Comparison of ENCODE assay signal across 7 cellular contexts in genomic region chr7:73566431-73566830, GRCh38. TPM values are rescaled to one million over a fixed set of nuclear protein-coding genes. Genes with fewer than 3 reads are reported as not detected.
DNase-seq lines count a peak whose midpoint lies in the region; ATAC-seq lines count a peak whose summit lies in the region.
"Not testable (repeated sequence)": the region's sequence is repeated elsewhere in the genome, so short reads cannot be mapped to it uniquely, and the experiment has no call there.
"Had no signal": no experiment of that assay in that cellular context is flagged by ENCODE, and none has a peak within 500 bp of the region (broad histone marks: within the 10 kb centered on the region; RNA-seq: fewer than 3 reads in every experiment).

No MANE protein-coding gene starts in this region.

- H3K36me3 ChIP-seq in effector memory CD4-positive, alpha-beta T cell (ENCODE audit: control insufficient read depth, insufficient read depth, low read length), result peaks cover 28% of the 10 kb centered on the region
- H3K36me3 ChIP-seq in naive thymus-derived CD4-positive, alpha-beta T cell (ENCODE audit: control insufficient read depth in 2 of 3, insufficient read depth in 3 of 3, low read length in 3 of 3), result peaks cover 6 to 23% (median 7%) of the 10 kb centered on the region in 3 experiments
- H3K36me3 ChIP-seq in subcutaneous abdominal adipose tissue (ENCODE audit: control insufficient read depth in 5 of 5, insufficient read depth in 5 of 5, low read length in 5 of 5), result peaks cover 7 to 28% (median 23%) of the 10 kb centered on the region in 5 donors

- H3K27ac Mint-ChIP-seq in activated T-helper 1 cell treated with anti-CD3 and anti-CD28 coated beads, Interleukin-12 subunit alpha, Interleukin-12 subunit beta, Interleukin-2, Interleukin-4 antibody, amounts not matched to agents 30 ng/mL and 10 ng/mL and 1 ng/mL, durations not matched to agents 14 hours and 24 hours and 36 hours, result not testable (repeated sequence)
- peak overlapping the region; percentile 25 to 92 (median 77) for H3K27ac Mint-ChIP-seq in naive thymus-derived CD4-positive, alpha-beta T cell

- not testable (repeated sequence) for H3K9me3 ChIP-seq in effector memory CD4-positive, alpha-beta T cell (ENCODE audit: control insufficient read depth, low read length); naive thymus-derived CD4-positive, alpha-beta T cell (ENCODE audit: control insufficient read depth in 2 of 3, low read length in 3 of 3); subcutaneous abdominal adipose tissue (ENCODE audit: control insufficient read depth in 5 of 5, low read length in 5 of 5)

- intact Hi-C loops in activated T-helper 1 cell treated with anti-CD3 and anti-CD28 coated beads, Interleukin-12 subunit alpha, Interleukin-12 subunit beta, Interleukin-2, Interleukin-4 antibody, amounts not matched to agents 30 ng/mL and 10 ng/mL and 1 ng/mL, durations not matched to agents 14 hours and 24 hours and 36 hours (cut with micrococcal nuclease); naive thymus-derived CD4-positive, alpha-beta T cell (cut with micrococcal nuclease): not testable (repeated sequence)

- H3K4me1 Mint-ChIP-seq in activated T-helper 1 cell treated with anti-CD3 and anti-CD28 coated beads, Interleukin-12 subunit alpha, Interleukin-12 subunit beta, Interleukin-2, Interleukin-4 antibody, amounts not matched to agents 30 ng/mL and 10 ng/mL and 1 ng/mL, durations not matched to agents 14 hours and 24 hours and 36 hours (ENCODE audit: low read depth), result peaks cover 40% of the 10 kb centered on the region
- H3K4me1 Mint-ChIP-seq in naive thymus-derived CD4-positive, alpha-beta T cell, result peaks cover 12 to 44% (median 33%) of the 10 kb centered on the region in 7 donors

- peak overlapping the region in 2 of 5 donors; percentile 40 to 68 for H3K9ac ChIP-seq in subcutaneous abdominal adipose tissue (ENCODE audit: low read length in 5 of 5)

- peaks cover 19% of the 10 kb centered on the region for H3K36me3 Mint-ChIP-seq in activated T-helper 1 cell treated with anti-CD3 and anti-CD28 coated beads, Interleukin-12 subunit alpha, Interleukin-12 subunit beta, Interleukin-2, Interleukin-4 antibody, amounts not matched to agents 30 ng/mL and 10 ng/mL and 1 ng/mL, durations not matched to agents 14 hours and 24 hours and 36 hours (ENCODE audit: low read depth)
- peaks cover 0 to 19% (median 5%) of the 10 kb centered on the region in 5 donors for H3K36me3 Mint-ChIP-seq in naive thymus-derived CD4-positive, alpha-beta T cell

- CTCF ChIA-PET in naive thymus-derived CD4-positive, alpha-beta T cell (lab: Charles Lee), result interaction anchor here (0.6 to 0.7 kb wide), 3 partner anchors 37 to 70 kb away, joined by 3 read pairs; no protein-coding TSS in a partner anchor

- POLR2A ChIA-PET in naive thymus-derived CD4-positive, alpha-beta T cell (lab: Charles Lee), result interaction anchor here (0.6 to 2.3 kb wide), 6 partner anchors 10 to 45 kb away, joined by 3 to 22 read pairs (median 6); partner anchors contain the start of genes BAZ1B, BCL7B and TBL2

- DNase-seq in DMS53 (lab: John Stamatoyannopoulos, UW), result peak; percentile 31
- DNase-seq in activated T-helper 1 cell treated with anti-CD3 and anti-CD28 coated beads, Interleukin-12 subunit alpha, Interleukin-12 subunit beta, Interleukin-2, Interleukin-4 antibody, amounts not matched to agents 30 ng/mL and 10 ng/mL and 1 ng/mL, durations not matched to agents 14 hours and 24 hours and 36 hours (ENCODE audit: low spot score); effector memory CD4-positive, alpha-beta T cell; naive thymus-derived CD4-positive, alpha-beta T cell: not testable (repeated sequence)

- peak overlapping the region; percentile 31 for H3K4me3 Mint-ChIP-seq in activated T-helper 1 cell treated with anti-CD3 and anti-CD28 coated beads, Interleukin-12 subunit alpha, Interleukin-12 subunit beta, Interleukin-2, Interleukin-4 antibody, amounts not matched to agents 30 ng/mL and 10 ng/mL and 1 ng/mL, durations not matched to agents 14 hours and 24 hours and 36 hours
- peak overlapping the region; percentile 70 to 88 (median 81) for H3K4me3 Mint-ChIP-seq in naive thymus-derived CD4-positive, alpha-beta T cell

- not testable (repeated sequence) for H3K4me1 ChIP-seq in effector memory CD4-positive, alpha-beta T cell (ENCODE audit: control insufficient read depth, insufficient read depth, low read length, poor library complexity, severe bottlenecking)
- peaks cover 7 to 18% of the 10 kb centered on the region in 2 donors for H3K4me1 ChIP-seq in naive thymus-derived CD4-positive, alpha-beta T cell (ENCODE audit: control insufficient read depth in 2 of 2, insufficient read depth in 2 of 2, low read length in 2 of 2)
- H3K4me1 ChIP-seq in subcutaneous abdominal adipose tissue (ENCODE audit: control insufficient read depth in 5 of 5, insufficient read depth in 5 of 5, low read length in 5 of 5), result peaks cover 0 to 15% (median 10%) of the 10 kb centered on the region in 5 donors

- H3K27ac ChIP-seq in effector memory CD4-positive, alpha-beta T cell (ENCODE audit: insufficient read depth, low read length, poor library complexity, severe bottlenecking); subcutaneous abdominal adipose tissue (ENCODE audit: low read depth, low read length): not testable (repeated sequence)
- H3K27ac ChIP-seq in naive thymus-derived CD4-positive, alpha-beta T cell (ENCODE audit: low read depth, low read length), result peak overlapping the region; percentile 48

- H3K27me3 Mint-ChIP-seq in activated T-helper 1 cell treated with anti-CD3 and anti-CD28 coated beads, Interleukin-12 subunit alpha, Interleukin-12 subunit beta, Interleukin-2, Interleukin-4 antibody, amounts not matched to agents 30 ng/mL and 10 ng/mL and 1 ng/mL, durations not matched to agents 14 hours and 24 hours and 36 hours (ENCODE audit: insufficient read depth); naive thymus-derived CD4-positive, alpha-beta T cell: not testable (repeated sequence)

- H3K9me3 Mint-ChIP-seq in activated T-helper 1 cell treated with anti-CD3 and anti-CD28 coated beads, Interleukin-12 subunit alpha, Interleukin-12 subunit beta, Interleukin-2, Interleukin-4 antibody, amounts not matched to agents 30 ng/mL and 10 ng/mL and 1 ng/mL, durations not matched to agents 14 hours and 24 hours and 36 hours; naive thymus-derived CD4-positive, alpha-beta T cell: not testable (repeated sequence)

- ATAC-seq in SK-N-SH treated with all-trans-retinoic acid at 6 μM for 48 hours, result peak; percentile 5; the same call in 2 of the 3 replicates
- ATAC-seq in naive thymus-derived CD4-positive, alpha-beta T cell, result peak; percentile 42

- H3K4me3 ChIP-seq in effector memory CD4-positive, alpha-beta T cell (ENCODE audit: insufficient read depth, low read depth, low read length, poor library complexity, severe bottlenecking), result peak overlapping the region; percentile 47
- peak overlapping the region; percentile 44 for H3K4me3 ChIP-seq in naive thymus-derived CD4-positive, alpha-beta T cell (ENCODE audit: low read length)
- peak overlapping the region in 4 of 5 donors; percentile 46 to 66 (median 62) for H3K4me3 ChIP-seq in subcutaneous abdominal adipose tissue (ENCODE audit: low read depth in 1 of 5, low read length in 5 of 5)

- not testable (repeated sequence) for H3K27me3 ChIP-seq in effector memory CD4-positive, alpha-beta T cell (replicated peaks; ENCODE audit: control insufficient read depth, insufficient read depth, low read length, poor library complexity, severe bottlenecking); naive thymus-derived CD4-positive, alpha-beta T cell (ENCODE audit: control insufficient read depth in 2 of 2, insufficient read depth in 2 of 2, low read length in 2 of 2); subcutaneous abdominal adipose tissue (ENCODE audit: control insufficient read depth in 5 of 5, insufficient read depth in 4 of 5, low read length in 5 of 5)

RNA-seq across cellular contexts. Expression of gene BCL7B, which starts 8.9 kb away (rescaled TPM):
- 80.6 and 86.0 TPM in 2 replicates for total RNA-seq in activated T-helper 1 cell treated with anti-CD3 and anti-CD28 coated beads, Interleukin-12 subunit alpha, Interleukin-12 subunit beta, Interleukin-2, Interleukin-4 antibody, amounts not matched to agents 30 ng/mL and 10 ng/mL and 1 ng/mL, durations not matched to agents 14 hours and 24 hours and 36 hours
- total RNA-seq in naive thymus-derived CD4-positive, alpha-beta T cell, result 100 to 1,000 TPM in 2 of 5 experiments, 10 to 100 TPM in 3; 57.3 to 118 (median 78.6) TPM
- 10 to 100 TPM; 80.5 to 89.1 TPM for polyA plus RNA-seq in naive thymus-derived CD4-positive, alpha-beta T cell

RNA-seq across cellular contexts. Expression of gene TBL2, which starts 11.9 kb away (rescaled TPM):
- total RNA-seq in activated T-helper 1 cell treated with anti-CD3 and anti-CD28 coated beads, Interleukin-12 subunit alpha, Interleukin-12 subunit beta, Interleukin-2, Interleukin-4 antibody, amounts not matched to agents 30 ng/mL and 10 ng/mL and 1 ng/mL, durations not matched to agents 14 hours and 24 hours and 36 hours, result 46.5 and 48.2 TPM in 2 replicates
- 10 to 100 TPM; 19.2 to 40.9 (median 32.8) TPM for total RNA-seq in naive thymus-derived CD4-positive, alpha-beta T cell
- polyA plus RNA-seq in naive thymus-derived CD4-positive, alpha-beta T cell, result 10 to 100 TPM; 21.3 to 29.0 TPM

RNA-seq across cellular contexts. Expression of gene BAZ1B, which starts 44.3 kb away (rescaled TPM):
- total RNA-seq in activated T-helper 1 cell treated with anti-CD3 and anti-CD28 coated beads, Interleukin-12 subunit alpha, Interleukin-12 subunit beta, Interleukin-2, Interleukin-4 antibody, amounts not matched to agents 30 ng/mL and 10 ng/mL and 1 ng/mL, durations not matched to agents 14 hours and 24 hours and 36 hours, result 110 and 111 TPM in 2 replicates
- total RNA-seq in naive thymus-derived CD4-positive, alpha-beta T cell, result 10 to 100 TPM; 44.7 to 90.3 (median 66.7) TPM
- 10 to 100 TPM; 14.7 to 32.5 TPM for polyA plus RNA-seq in naive thymus-derived CD4-positive, alpha-beta T cell

RNA-seq across cellular contexts. Expression of gene MLXIPL, which starts 57.9 kb away (rescaled TPM):
- total RNA-seq in activated T-helper 1 cell treated with anti-CD3 and anti-CD28 coated beads, Interleukin-12 subunit alpha, Interleukin-12 subunit beta, Interleukin-2, Interleukin-4 antibody, amounts not matched to agents 30 ng/mL and 10 ng/mL and 1 ng/mL, durations not matched to agents 14 hours and 24 hours and 36 hours, result not detected in 2 replicates
- total RNA-seq in naive thymus-derived CD4-positive, alpha-beta T cell, result not detected
- not detected for polyA plus RNA-seq in naive thymus-derived CD4-positive, alpha-beta T cell
- total RNA-seq: fibroblast of villous mesenchyme had no signal
